24 cellular contexts compared by ENCODE assay signal in genomic region chr7:18444856-18445255, GRCh38.
"Had no signal": no experiment of that assay in that cellular context is flagged by ENCODE, and none has a peak within 500 bp of the region (broad histone marks: within the 10 kb centered on the region; RNA-seq: fewer than 3 reads in every experiment).

No MANE protein-coding gene starts in this region.

- H3K27me3 ChIP-seq: brain microvascular endothelial cell, dorsolateral prefrontal cortex had no signal

- H3K4me3 ChIP-seq: coronary artery, dorsolateral prefrontal cortex had no signal

- H3K36me3 ChIP-seq: brain microvascular endothelial cell had no signal

- H3K27ac ChIP-seq: brain microvascular endothelial cell, coronary artery, dorsolateral prefrontal cortex had no signal

- FAIRE-seq: astrocyte, bronchial epithelial cell, frontal cortex had no signal

- DNase-seq: activated CD4-positive, alpha-beta memory T cell treated with anti-CD3 and anti-CD28 coated beads for 36 hours; activated CD4-positive, alpha-beta T cell treated with anti-CD3 and anti-CD28 coated beads for 36 hours; activated CD4-positive, alpha-beta T cell treated with anti-CD3 and anti-CD28 coated beads, Interleukin-2, amount 10 ng/mL, durations not matched to agents 24 days and 14 days; activated CD4-positive, CD25-positive, alpha-beta regulatory T cell; activated CD4-positive, CD25-positive, alpha-beta regulatory T cell treated with anti-CD3 and anti-CD28 coated beads, Interleukin-2, amount 50 U/mL, for 72 hours; activated CD8-positive, alpha-beta T cell treated with anti-CD3 and anti-CD28 coated beads, Interleukin-2, amount 10 ng/mL, durations not matched to agents 7 days and 5 days; activated effector memory CD4-positive, alpha-beta T cell treated with Interleukin-2 at 50 U/mL for 16 hours; activated gamma-delta T cell treated with Interleukin-2 at 50 U/mL for 16 hours; activated naive CD4-positive, alpha-beta T cell treated with anti-CD3 and anti-CD28 coated beads, Interleukin-2, amount 50 U/mL, for 16 hours; activated naive CD4-positive, alpha-beta T cell treated with Interleukin-2 at 50 U/mL for 16 hours; activated T-cell treated with anti-CD3 and anti-CD28 coated beads, Interleukin-2, amount 50 U/mL, for 4 hours; amniotic stem cell; anterior cingulate cortex; brain microvascular endothelial cell; dorsolateral prefrontal cortex; effector memory CD4-positive, alpha-beta T cell; endodermal cell; foreskin fibroblast; head of caudate nucleus; T-helper 2 cell had no signal
